Comparison of ENCODE assay signal across 31 cellular contexts in the genomic region with DNA sequence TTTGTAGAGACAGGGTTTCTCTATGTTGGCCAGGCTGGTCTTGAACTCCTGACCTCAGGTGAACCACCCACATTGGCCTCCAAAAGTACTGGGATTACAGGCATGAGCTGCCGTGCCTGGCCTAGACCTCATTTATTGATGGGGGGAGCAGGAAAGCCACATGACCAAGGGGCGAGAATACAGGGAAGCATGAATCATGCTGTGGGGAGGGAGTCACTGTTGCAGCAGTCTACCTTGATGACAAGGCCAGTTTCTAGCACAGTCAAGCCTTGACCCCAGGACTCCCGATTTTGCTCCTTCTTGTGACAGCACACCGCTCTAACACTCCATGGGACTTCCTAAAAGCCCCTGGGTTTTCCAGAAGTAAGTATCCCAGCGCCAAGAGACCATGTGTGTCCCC. TPM values are rescaled to one million over a fixed set of nuclear protein-coding genes. Genes with fewer than 3 reads are reported as not detected.
A peak's percentile ranks its signal among the peaks of the same experiment; 100 is the strongest.
DNase-seq lines count a peak whose midpoint lies in the region; ATAC-seq and TF ChIP-seq lines count a peak whose summit lies in the region.
"Had no signal": no experiment of that assay in that cellular context is flagged by ENCODE, and none has a peak within 500 bp of the region (broad histone marks: within the 10 kb centered on the region; RNA-seq: fewer than 3 reads in every experiment).

No MANE protein-coding gene starts in this region.

- H3K36me3 Mint-ChIP-seq in activated CD8-positive, alpha-beta T cell treated with anti-CD3 and anti-CD28 coated beads for 36 hours (ENCODE audit: low read depth), result no peaks in the 10 kb centered on the region
- no peaks in the 10 kb centered on the region for H3K36me3 Mint-ChIP-seq in activated CD8-positive, alpha-beta T cell treated with anti-CD3 and anti-CD28 coated beads, Interleukin-2, amount 10 ng/mL, durations not matched to agents 7 days and 5 days (ENCODE audit: low read depth)
- H3K36me3 Mint-ChIP-seq in CD14-positive monocyte, result peaks cover 0 to 5% of the 10 kb centered on the region in 2 donors
- H3K36me3 Mint-ChIP-seq: activated naive CD8-positive, alpha-beta T cell; CD8-positive, alpha-beta T cell; T-cell had no signal

- no peak overlapping the region for H3K4me3 Mint-ChIP-seq in activated CD8-positive, alpha-beta T cell treated with anti-CD3 and anti-CD28 coated beads for 36 hours
- H3K4me3 Mint-ChIP-seq in activated CD8-positive, alpha-beta T cell treated with anti-CD3 and anti-CD28 coated beads, Interleukin-2, amount 10 ng/mL, durations not matched to agents 7 days and 5 days, result no peak overlapping the region
- H3K4me3 Mint-ChIP-seq in CD14-positive monocyte, result no peak overlapping the region
- H3K4me3 Mint-ChIP-seq: activated naive CD8-positive, alpha-beta T cell; CD8-positive, alpha-beta T cell; T-cell had no signal

- peaks cover 0 to 9% (median 2%) of the 10 kb centered on the region in 4 donors for H3K4me1 ChIP-seq in tibial nerve
- H3K4me1 ChIP-seq: parathyroid adenoma, SJSA1, testis had no signal

- H3K9me3 ChIP-seq in tibial nerve, result no peaks in the 10 kb centered on the region
- H3K9me3 ChIP-seq: SJSA1, testis had no signal

- H3K27ac Mint-ChIP-seq in activated CD8-positive, alpha-beta T cell treated with anti-CD3 and anti-CD28 coated beads for 36 hours, result no peak overlapping the region
- H3K27ac Mint-ChIP-seq in activated CD8-positive, alpha-beta T cell treated with anti-CD3 and anti-CD28 coated beads, Interleukin-2, amount 10 ng/mL, durations not matched to agents 7 days and 5 days, result no peak overlapping the region
- peak overlapping the region; percentile 82 to 91 (median 89) for H3K27ac Mint-ChIP-seq in CD14-positive monocyte
- H3K27ac Mint-ChIP-seq: activated naive CD8-positive, alpha-beta T cell; CD8-positive, alpha-beta T cell; T-cell had no signal

- no peaks in the 10 kb centered on the region for H3K27me3 ChIP-seq in tibial nerve
- H3K27me3 ChIP-seq: testis had no signal

- peaks cover 2% of the 10 kb centered on the region for H3K27me3 Mint-ChIP-seq in activated CD8-positive, alpha-beta T cell treated with anti-CD3 and anti-CD28 coated beads for 36 hours
- H3K27me3 Mint-ChIP-seq in activated CD8-positive, alpha-beta T cell treated with anti-CD3 and anti-CD28 coated beads, Interleukin-2, amount 10 ng/mL, durations not matched to agents 7 days and 5 days (ENCODE audit: low read depth), result peaks cover 11% of the 10 kb centered on the region
- H3K27me3 Mint-ChIP-seq in CD14-positive monocyte (ENCODE audit: low read depth in 3 of 3), result peaks cover 0 to 3% (median 1%) of the 10 kb centered on the region in 3 donors
- H3K27me3 Mint-ChIP-seq: activated naive CD8-positive, alpha-beta T cell had no signal

- DNase-seq in activated CD8-positive, alpha-beta T cell treated with anti-CD3 and anti-CD28 coated beads for 36 hours, result peak; percentile 19
- no peak for DNase-seq in activated CD8-positive, alpha-beta T cell treated with anti-CD3 and anti-CD28 coated beads, Interleukin-2, amount 10 ng/mL, durations not matched to agents 7 days and 5 days
- DNase-seq in CD14-positive monocyte (ENCODE audit: low spot score) (no peak), MV-4-11 (lab: John Stamatoyannopoulos, UW) (peak; percentile 54), kidney tubule cell (ENCODE audit: low spot score) (peak; percentile 26), NCI-H2196 treated with DMSO at 0.1 percent for 48 hours (lab: John Stamatoyannopoulos, UW; ENCODE audit: unreplicated experiment) (no peak), tibial nerve (ENCODE audit: low spot score in 2 of 2) (no peak)
- DNase-seq: activated CD4-positive, alpha-beta T cell treated with anti-CD3 and anti-CD28 coated beads for 48 hours; activated effector memory CD4-positive, alpha-beta T cell treated with Interleukin-2 at 50 U/mL for 16 hours; AML-193; aorta; effector CD4-positive, alpha-beta T cell; hypothalamus; left colon; mammary epithelial cell; NCI-H1436; NCI-H2081; NCI-H2227 treated with DMSO at 0.1 percent for 48 hours; NCI-H526; retina; stimulated activated naive CD4-positive, alpha-beta T cell treated with Interleukin-2 at 50 U/mL for 16 hours; T-cell; testis had no signal

- no peak for TF ChIP-seq CTCF in activated CD8-positive, alpha-beta T cell treated with anti-CD3 and anti-CD28 coated beads for 36 hours (IDR thresholded peaks at IDR 0.05)
- no peak for TF ChIP-seq CTCF in CD14-positive monocyte (IDR thresholded peaks at IDR 0.05)
- no peak for TF ChIP-seq CTCF in tibial nerve (IDR thresholded peaks at IDR 0.05)

- no peak for ATAC-seq in activated CD8-positive, alpha-beta T cell treated with anti-CD3 and anti-CD28 coated beads for 36 hours
- no peak for ATAC-seq in activated CD8-positive, alpha-beta T cell treated with anti-CD3 and anti-CD28 coated beads, Interleukin-2, amount 10 ng/mL, durations not matched to agents 7 days and 5 days
- ATAC-seq: CD8-positive, alpha-beta T cell; K562; left colon; T-cell had no signal

- H3K4me3 ChIP-seq in tibial nerve, result no peak overlapping the region
- H3K4me3 ChIP-seq: K562, SJSA1, testis had no signal

- CTCF ChIA-PET in activated CD8-positive, alpha-beta T cell treated with anti-CD3 and anti-CD28 coated beads for 36 hours (lab: Charles Lee), result interaction anchor here (1.1 to 1.9 kb wide), 2 partner anchors 11 to 35 kb away, joined by 5 read pairs; no protein-coding TSS in a partner anchor
- CTCF ChIA-PET in activated CD8-positive, alpha-beta T cell treated with anti-CD3 and anti-CD28 coated beads, Interleukin-2, amount 10 ng/mL, durations not matched to agents 7 days and 5 days (lab: Charles Lee), result no interaction called here

- POLR2A ChIA-PET in activated CD8-positive, alpha-beta T cell treated with anti-CD3 and anti-CD28 coated beads for 36 hours (lab: Charles Lee), result no interaction called here
- POLR2A ChIA-PET in activated CD8-positive, alpha-beta T cell treated with anti-CD3 and anti-CD28 coated beads, Interleukin-2, amount 10 ng/mL, durations not matched to agents 7 days and 5 days (lab: Charles Lee), result interaction anchor here (0.6 kb wide), 1 partner anchor 129 kb away, joined by 3 read pairs; no protein-coding TSS in a partner anchor

- H3K27ac ChIP-seq in tibial nerve, result no peak overlapping the region
- H3K27ac ChIP-seq: parathyroid adenoma, SJSA1, testis had no signal

- peaks cover 19% of the 10 kb centered on the region for H3K4me1 Mint-ChIP-seq in activated CD8-positive, alpha-beta T cell treated with anti-CD3 and anti-CD28 coated beads for 36 hours (ENCODE audit: low read depth)
- no peaks in the 10 kb centered on the region for H3K4me1 Mint-ChIP-seq in activated CD8-positive, alpha-beta T cell treated with anti-CD3 and anti-CD28 coated beads, Interleukin-2, amount 10 ng/mL, durations not matched to agents 7 days and 5 days (ENCODE audit: low read depth)
- peaks cover 94% of the 10 kb centered on the region for H3K4me1 Mint-ChIP-seq in CD14-positive monocyte
- H3K4me1 Mint-ChIP-seq: T-cell had no signal

- intact Hi-C loops in activated CD8-positive, alpha-beta T cell treated with anti-CD3 and anti-CD28 coated beads for 36 hours (cut with micrococcal nuclease), result no loop called here
- intact Hi-C loops in CD14-positive monocyte (cut with micrococcal nuclease), result no loop called here

- H3K36me3 ChIP-seq in tibial nerve, result no peaks in the 10 kb centered on the region
- H3K36me3 ChIP-seq: SJSA1 had no signal

- WGBS in tibial nerve, 2 donors, result 77 to 80% methylated on average over 5 of the region's 5 CpGs

- no peak for TF ChIP-seq POLR2A in tibial nerve (IDR thresholded peaks at IDR 0.05)

- no peak for TF ChIP-seq EP300 in tibial nerve (IDR thresholded peaks at IDR 0.05)

- H3K9me3 Mint-ChIP-seq in activated CD8-positive, alpha-beta T cell treated with anti-CD3 and anti-CD28 coated beads for 36 hours, result peaks cover 3% of the 10 kb centered on the region
- H3K9me3 Mint-ChIP-seq in activated CD8-positive, alpha-beta T cell treated with anti-CD3 and anti-CD28 coated beads, Interleukin-2, amount 10 ng/mL, durations not matched to agents 7 days and 5 days (ENCODE audit: insufficient read depth), result no peaks in the 10 kb centered on the region
- peaks cover 0 to 4% (median 0%) of the 10 kb centered on the region in 7 donors for H3K9me3 Mint-ChIP-seq in CD14-positive monocyte
- H3K9me3 Mint-ChIP-seq: CD8-positive, alpha-beta T cell; T-cell had no signal

RNA-seq across cellular contexts. Expression of gene IRF8, which starts 42.9 kb away (rescaled TPM):
- 100 to 1,000 TPM; 221 to 224 TPM for total RNA-seq in activated CD8-positive, alpha-beta T cell treated with anti-CD3 and anti-CD28 coated beads for 36 hours
- total RNA-seq in activated CD8-positive, alpha-beta T cell treated with anti-CD3 and anti-CD28 coated beads, Interleukin-2, amount 10 ng/mL, durations not matched to agents 7 days and 5 days, result 10 to 100 TPM; 22.9 to 24.0 TPM
- polyA plus RNA-seq in CD14-positive monocyte, result 100 to 1,000 TPM; 157 to 187 TPM
- total RNA-seq in tibial nerve, result 10 to 100 TPM; 20.5 to 30.3 (median 22.7) TPM
- total RNA-seq: bronchial epithelial cell, mammary epithelial cell, RPMI7951 had no signal
- polyA plus RNA-seq: mammary epithelial cell, neural cell had no signal

RNA-seq across cellular contexts. Expression of gene COX4I1, which starts 56.6 kb away (rescaled TPM):
- total RNA-seq in activated CD8-positive, alpha-beta T cell treated with anti-CD3 and anti-CD28 coated beads for 36 hours, result 100 to 1,000 TPM; 515 to 543 TPM
- total RNA-seq in activated CD8-positive, alpha-beta T cell treated with anti-CD3 and anti-CD28 coated beads, Interleukin-2, amount 10 ng/mL, durations not matched to agents 7 days and 5 days, result 100 to 1,000 TPM; 505 to 520 TPM
- 1,000 to 10,000 TPM; 1,132 to 1,312 TPM for polyA plus RNA-seq in CD14-positive monocyte
- 100 to 1,000 TPM; 274 to 401 (median 323) TPM for total RNA-seq in tibial nerve

RNA-seq across cellular contexts. Expression of gene EMC8, which starts 56.7 kb away (rescaled TPM):
- total RNA-seq in activated CD8-positive, alpha-beta T cell treated with anti-CD3 and anti-CD28 coated beads for 36 hours, result 10 to 100 TPM; 32.4 to 38.6 TPM
- 10 to 100 TPM; 33.3 to 43.0 TPM for total RNA-seq in activated CD8-positive, alpha-beta T cell treated with anti-CD3 and anti-CD28 coated beads, Interleukin-2, amount 10 ng/mL, durations not matched to agents 7 days and 5 days
- polyA plus RNA-seq in CD14-positive monocyte, result 10 to 100 TPM; 28.2 to 30.0 TPM
- total RNA-seq in tibial nerve, result 10 to 100 TPM; 31.8 to 46.2 (median 35.4) TPM

Comparison
In these comparisons a context has a peak if more than half of its experiments do, and no peak if none do; other contexts are left out.
1. DNase-seq: peak in activated CD8-positive, alpha-beta T cell treated with anti-CD3 and anti-CD28 coated beads for 36 hours (single experiment), MV-4-11 (single experiment) and kidney tubule cell (single experiment); none in activated CD8-positive, alpha-beta T cell treated with anti-CD3 and anti-CD28 coated beads, Interleukin-2, amount 10 ng/mL, durations not matched to agents 7 days and 5 days (single experiment), CD14-positive monocyte (single experiment), NCI-H2196 treated with DMSO at 0.1 percent for 48 hours (single experiment) and tibial nerve (0 of 2).
2. RNA of gene IRF8, which starts 42.9 kb away (total RNA-seq): 221 to 224 TPM in activated CD8-positive, alpha-beta T cell treated with anti-CD3 and anti-CD28 coated beads for 36 hours; 22.9 to 24.0 TPM in activated CD8-positive, alpha-beta T cell treated with anti-CD3 and anti-CD28 coated beads, Interleukin-2, amount 10 ng/mL, durations not matched to agents 7 days and 5 days and 20.5 to 30.3 TPM in tibial nerve; every median in the first group is over 4 times any median in the second.
3. H3K27ac Mint-ChIP-seq: peak in CD14-positive monocyte (7 of 7); none in activated CD8-positive, alpha-beta T cell treated with anti-CD3 and anti-CD28 coated beads for 36 hours (single experiment) and activated CD8-positive, alpha-beta T cell treated with anti-CD3 and anti-CD28 coated beads, Interleukin-2, amount 10 ng/mL, durations not matched to agents 7 days and 5 days (single experiment).